ENCODE assay signal across 4 cellular contexts in the genomic region with DNA sequence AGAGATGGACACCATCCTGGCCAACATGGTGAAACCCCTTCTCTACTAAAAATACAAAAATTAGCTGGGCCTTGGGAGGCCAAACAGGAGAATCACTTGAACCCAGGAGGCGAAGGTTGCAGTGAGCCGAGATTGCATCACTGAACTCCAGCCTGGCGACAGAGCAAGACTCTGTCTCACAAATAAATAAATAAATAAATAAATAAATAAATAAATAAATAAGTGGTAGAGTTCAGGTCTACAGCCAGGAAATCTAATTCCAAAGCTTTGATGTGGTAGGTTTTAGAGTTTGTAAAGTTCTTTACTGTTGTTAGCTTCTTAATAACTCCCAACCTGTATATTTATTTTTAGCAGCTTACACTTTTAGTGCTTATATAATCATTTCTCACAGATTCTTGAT. TPM values are rescaled to one million over a fixed set of nuclear protein-coding genes. Genes with fewer than 3 reads are reported as not detected.
DNase-seq lines count a peak whose midpoint lies in the region; ATAC-seq, FAIRE-seq and TF ChIP-seq lines count a peak whose summit lies in the region.
"Not testable (repeated sequence)": the region's sequence is repeated elsewhere in the genome, so short reads cannot be mapped to it uniquely, and the experiment has no call there.

No MANE protein-coding gene starts in this region.

- H2AK9ac ChIP-seq in IMR-90 (replicated peaks; ENCODE audit: low read depth, low read length, poor library complexity) = not testable (repeated sequence)

- H3K9ac ChIP-seq in IMR-90 (ENCODE audit: low read depth, low read length) = not testable (repeated sequence)

- not testable (repeated sequence) for BruUV-seq in IMR-90 (replicated peaks; lab: Mats Ljungman, UMichigan)

- H3K9me3 ChIP-seq in A549; HEK293 (ENCODE audit: control insufficient read depth, insufficient read depth, low read depth, low read length); IMR-90 (ENCODE audit: control insufficient read depth, insufficient read depth, low read length); T-helper 17 cell (ENCODE audit: control insufficient read depth, low read length, poor library complexity, severe bottlenecking): not testable (repeated sequence)

- not testable (repeated sequence) for H2AFZ ChIP-seq in IMR-90 (replicated peaks; ENCODE audit: low read length, poor library complexity)

- not testable (repeated sequence) for TF ChIP-seq RAD21 in A549 (conservative IDR thresholded peaks at IDR 0.05 in 1 of 2, IDR thresholded peaks at IDR 0.05 in 1 of 2); IMR-90 (IDR thresholded peaks at IDR 0.05; ENCODE audit: low read length)

- H3K18ac ChIP-seq in IMR-90 (ENCODE audit: low read depth, low read length) = not testable (repeated sequence)

- H4K5ac ChIP-seq in IMR-90 (ENCODE audit: low read depth, low read length) = not testable (repeated sequence)

- 94% methylated on average over 3 of the region's 3 CpGs for WGBS in A549 (ENCODE audit: missing lambda C conversion rate)
- no CpG with 5 or more reads among the region's 3 CpGs for WGBS in IMR-90 (ENCODE audit: extremely low coverage in 2 of 2, insufficient read length in 1 of 2), 2 experiments

- H3K9me1 ChIP-seq in IMR-90 (ENCODE audit: insufficient read depth, low read length) = not testable (repeated sequence)

- H3K27me3 Mint-ChIP-seq in T-helper 17 cell = not testable (repeated sequence)

- POLR2A ChIA-PET in A549 (lab: Yijun Ruan, JAX); HEK293 (lab: Yijun Ruan, JAX): not testable (repeated sequence)
- POLR2A ChIA-PET in IMR-90 (lab: Charles Lee; ENCODE audit: unreplicated experiment) = interaction anchor here (0.6 kb wide), 1 partner anchor 47 kb away, joined by 3 read pairs; no protein-coding TSS in a partner anchor

- H3K4me3 ChIP-seq in A549; HEK293 (ENCODE audit: low read depth, low read length); IMR-90 (ENCODE audit: insufficient read depth, low read depth, low read length): not testable (repeated sequence)

- ATAC-seq in A549; IMR-90 (ENCODE audit: low read depth); T-helper 17 cell: not testable (repeated sequence)

- not testable (repeated sequence) for H3K56ac ChIP-seq in IMR-90 (ENCODE audit: extremely low read depth, insufficient read depth, low read length)

- not testable (repeated sequence) for H4K91ac ChIP-seq in IMR-90 (ENCODE audit: insufficient read depth, low read depth, low read length)

- not testable (repeated sequence) for TF ChIP-seq POLR2A in A549 (IDR thresholded peaks at IDR 0.05; ENCODE audit: low read length)
- TF ChIP-seq POLR2A in IMR-90 (IDR thresholded peaks at IDR 0.05; ENCODE audit: low read depth, low read length) = peak; percentile 11; the same call in 1 of the 2 replicates

- H4K8ac ChIP-seq in IMR-90 (ENCODE audit: low read depth in 2 of 2, low read length in 2 of 2) = not testable (repeated sequence)

- not testable (repeated sequence) for H3K14ac ChIP-seq in IMR-90 (replicated peaks; ENCODE audit: low read depth, low read length)

- H2AK5ac ChIP-seq in IMR-90 (ENCODE audit: low read depth, low read length) = not testable (repeated sequence)

- FAIRE-seq in A549 (lab: Jason Lieb, UNC) = not testable (repeated sequence)

- H3K4ac ChIP-seq in IMR-90 (ENCODE audit: low read depth, low read length) = not testable (repeated sequence)

- not testable (repeated sequence) for H3K79me1 ChIP-seq in IMR-90 (ENCODE audit: low read depth in 1 of 2, low read length in 2 of 2)

- not testable (repeated sequence) for DNase-seq in A549 (ENCODE audit: low read depth in 1 of 2, low spot score in 1 of 2); IMR-90; T-helper 17 cell

- H4K20me1 ChIP-seq in IMR-90 (ENCODE audit: insufficient read depth, low read length) = not testable (repeated sequence)

- not testable (repeated sequence) for H3K36me3 ChIP-seq in HEK293 (ENCODE audit: control insufficient read depth in 2 of 2, insufficient read depth in 1 of 2, low read length in 2 of 2); IMR-90 (ENCODE audit: control insufficient read depth, insufficient read depth, low read length)

- H3K23ac ChIP-seq in IMR-90 (ENCODE audit: low read depth, low read length) = not testable (repeated sequence)

- intact Hi-C loops in IMR-90 (cut with micrococcal nuclease) = not testable (repeated sequence)

- not testable (repeated sequence) for H3K4me1 ChIP-seq in A549; IMR-90 (ENCODE audit: control insufficient read depth, insufficient read depth, low read length)
- peaks cover 19% of the 10 kb centered on the region for H3K4me1 ChIP-seq in HEK293 (ENCODE audit: control insufficient read depth, insufficient read depth, low read length)

- not testable (repeated sequence) for H3K27ac ChIP-seq in A549; HEK293 (ENCODE audit: extremely low read depth, low read depth, low read length); IMR-90 (ENCODE audit: insufficient read depth, low read length)

- not testable (repeated sequence) for TF ChIP-seq CTCF in A549 (IDR thresholded peaks at IDR 0.05); HEK293 (tag by site-specific recombination; IDR thresholded peaks at IDR 0.05); IMR-90 (conservative IDR thresholded peaks at IDR 0.05; ENCODE audit: low read depth, low read length)

- H3K4me3 Mint-ChIP-seq in T-helper 17 cell = not testable (repeated sequence)

- H2BK5ac ChIP-seq in IMR-90 (ENCODE audit: low read depth, low read length, poor library complexity, severe bottlenecking) = not testable (repeated sequence)

- H3K4me1 Mint-ChIP-seq in T-helper 17 cell = not testable (repeated sequence)

- not testable (repeated sequence) for H2BK120ac ChIP-seq in IMR-90 (ENCODE audit: low read depth, low read length)

- not testable (repeated sequence) for H3K36me3 Mint-ChIP-seq in T-helper 17 cell (ENCODE audit: low read depth)

- TF ChIP-seq EP300 in A549 (IDR thresholded peaks at IDR 0.05) = not testable (repeated sequence)

- dilution Hi-C loops in IMR-90 (cut with HindIII; ENCODE audit: low sequenced_read_pairs, unreplicated experiment) = not testable (repeated sequence)

- not testable (repeated sequence) for H2BK20ac ChIP-seq in IMR-90 (ENCODE audit: low read depth, low read length)

- in situ Hi-C loops in IMR-90 (cut with MboI; ENCODE audit: low sequenced_read_pairs) = not testable (repeated sequence)

- not testable (repeated sequence) for H2BK15ac ChIP-seq in IMR-90 (ENCODE audit: low read depth, low read length)

- not testable (repeated sequence) for H3K4me2 ChIP-seq in A549; IMR-90 (ENCODE audit: low read depth, low read length)

- H3K27ac Mint-ChIP-seq in T-helper 17 cell = peak overlapping the region; percentile 24

- CTCF ChIA-PET in A549 (lab: Yijun Ruan, JAX) (interaction anchor here (0.6 to 2.7 kb wide), 5 partner anchors 9 to 673 kb away, joined by 3 to 9 read pairs (median 4); no protein-coding TSS in a partner anchor), HEK293 (lab: Yijun Ruan, JAX) (interaction anchor here (0.5 to 1.2 kb wide), 4 partner anchors 13 to 781 kb away, joined by 3 to 5 read pairs (median 4); no protein-coding TSS in a partner anchor)
- CTCF ChIA-PET in IMR-90 (lab: Yijun Ruan, JAX) = not testable (repeated sequence)

- not testable (repeated sequence) for H3K27me3 ChIP-seq in IMR-90 (ENCODE audit: control insufficient read depth, insufficient read depth, low read length)

TF ChIP-seq in A549, 52 proteins besides CTCF, POLR2A, EP300 and RAD21:
- peak; percentile 92 for TF ChIP-seq ZC3H11A (IDR thresholded peaks at IDR 0.05)

TF ChIP-seq in HEK293, 187 proteins besides CTCF, POLR2A, EP300 and RAD21 (continues in another document):
- TF ChIP-seq ZNF433 (tag by site-specific recombination; IDR thresholded peaks at IDR 0.05; ENCODE audit: low read depth) = peak; percentile 47; the same call in 1 of the 2 replicates
- TF ChIP-seq ZNF394 (tag by site-specific recombination; IDR thresholded peaks at IDR 0.05; ENCODE audit: borderline replicate concordance) = peak; percentile 79; the same call in 1 of the 2 replicates
- TF ChIP-seq ZNF266 (tag by site-specific recombination; IDR thresholded peaks at IDR 0.05; ENCODE audit: low read depth) = peak; percentile 62; the same call in 1 of the 2 replicates

RNA-seq across cellular contexts. Expression of gene NR4A3, which starts 35.9 kb away (rescaled TPM):
- 1.6 and 1.8 TPM in 2 replicates for polyA plus RNA-seq in A549 (2011; rRNA removed)
- polyA plus RNA-seq in A549 (2012; cell fraction: cytosol; rRNA removed) = 0.99 and 2.6 TPM in 2 replicates
- 4.2 and 4.3 TPM in 2 replicates for polyA plus RNA-seq in A549 (2012; cell fraction: nucleus; rRNA removed)
- polyA plus RNA-seq in A549 (2017; fragmentation: RNase III; extraction: RNeasy Plus Mini Kit Qiagen cat#74134 plus additional on column Dnase treatment) = 1.4 to 2.0 TPM (median 1.7 TPM) in 3 replicates
- 3.8 and 8.5 TPM in 2 replicates for polyA minus RNA-seq in A549 (2011; rRNA and poly(A)+ RNA removed)
- total RNA-seq in IMR-90 (2012; rRNA removed) = 0.54 and 1.9 TPM in 2 replicates
- polyA plus RNA-seq in IMR-90 (2012; rRNA removed) = 0.27 and 0.37 TPM in 2 replicates
- 0.48 and 2.2 TPM in 2 replicates for polyA plus RNA-seq in IMR-90 (2012; cell fraction: cytosol; rRNA removed)
- polyA plus RNA-seq in IMR-90 (2012; cell fraction: nucleus; rRNA removed; ENCODE audit: low replicate concordance) = 10.7 and 31.9 TPM in 2 replicates
- 10 to 100 TPM; 48.2 to 51.3 TPM for total RNA-seq in T-helper 17 cell

RNA-seq across cellular contexts. Expression of gene STX17, which starts 48.9 kb away (rescaled TPM):
- polyA plus RNA-seq in A549 (2011; rRNA removed) (21.6 and 24.6 TPM in 2 replicates), A549 (2017; fragmentation: RNase III; extraction: RNeasy Plus Mini Kit Qiagen cat#74134 plus additional on column Dnase treatment) (13.8 to 14.4 TPM (median 14.3 TPM) in 3 replicates), IMR-90 (2012; rRNA removed) (4.7 and 6.2 TPM in 2 replicates)
- polyA plus RNA-seq in A549 (2012; cell fraction: cytosol; rRNA removed) = 3.3 and 3.5 TPM in 2 replicates
- 2.9 and 3.8 TPM in 2 replicates for polyA plus RNA-seq in A549 (2012; cell fraction: nucleus; rRNA removed)
- 18.6 and 19.2 TPM in 2 replicates for polyA minus RNA-seq in A549 (2011; rRNA and poly(A)+ RNA removed)
- total RNA-seq in IMR-90 (2012; rRNA removed) (11.7 and 17.2 TPM in 2 replicates), T-helper 17 cell (10 to 100 TPM; 27.1 to 33.2 TPM)
- 0.99 and 1.3 TPM in 2 replicates for polyA plus RNA-seq in IMR-90 (2012; cell fraction: cytosol; rRNA removed)
- polyA plus RNA-seq in IMR-90 (2012; cell fraction: nucleus; rRNA removed; ENCODE audit: low replicate concordance) = 1.7 and 14.5 TPM in 2 replicates

Comparison
In these comparisons a context has a peak if more than half of its experiments do, and no peak if none do; other contexts are left out.
1. RNA of gene NR4A3, which starts 35.9 kb away (total RNA-seq): 48.2 to 51.3 TPM in T-helper 17 cell; 0.54 to 1.9 TPM in IMR-90; every median in the first group is over 10 times any median in the second.